Comparison of ENCODE assay signal across 25 cellular contexts in genomic region chr3:50047426-50047825, GRCh38.
"Had no signal": no experiment of that assay in that cellular context is flagged by ENCODE, and none has a peak within 500 bp of the region (broad histone marks: within the 10 kb centered on the region; RNA-seq: fewer than 3 reads in every experiment).

No MANE protein-coding gene starts in this region.

- H3K4me3 Mint-ChIP-seq: mesothelial cell of epicardium; naive B cell; natural killer cell treated with Interleukin-12 subunit alpha and Interleukin-12 subunit beta and Interleukin-15 and Interleukin-18, amount 100 ng/mL, for 72 hours; stimulated activated naive CD8-positive, alpha-beta T cell treated with anti-CD3 and anti-CD28 coated beads, Interleukin-15, amount 100 ng/mL, for 72 hours; type B pancreatic cell had no signal

- H3K27ac ChIP-seq: left ventricle myocardium inferior, pancreas, prostate gland, tibial nerve, uterus had no signal

- ATAC-seq: natural killer cell treated with Interleukin-12 subunit alpha and Interleukin-12 subunit beta and Interleukin-15 and Interleukin-18, amount 100 ng/mL, for 72 hours; pancreas; right cardiac atrium; sciatic nerve; stimulated activated naive CD8-positive, alpha-beta T cell treated with anti-CD3 and anti-CD28 coated beads, Interleukin-15, amount 100 ng/mL, for 72 hours had no signal

- H3K4me1 ChIP-seq: prostate gland, uterus had no signal

- H3K4me3 ChIP-seq: left ventricle myocardium inferior, pancreas, prostate gland, skin epidermis, tibial nerve, uterus had no signal

- H3K36me3 ChIP-seq: prostate gland, uterus had no signal

- H3K27me3 ChIP-seq: pancreas, tibial nerve, uterus had no signal

- H3K27ac Mint-ChIP-seq: mesothelial cell of epicardium; natural killer cell treated with Interleukin-12 subunit alpha and Interleukin-12 subunit beta and Interleukin-15 and Interleukin-18, amount 100 ng/mL, for 72 hours; stimulated activated naive CD8-positive, alpha-beta T cell treated with anti-CD3 and anti-CD28 coated beads, Interleukin-15, amount 100 ng/mL, for 72 hours; type B pancreatic cell had no signal

- H3K9me3 ChIP-seq: left ventricle myocardium inferior, pancreas, prostate gland, tibial nerve, uterus had no signal

- DNase-seq: hippocampal formation; kidney; left ventricle myocardium inferior; mammary epithelial cell; mesenchymal stem cell; naive B cell; pancreas; posterior cingulate gyrus; retina; right cardiac atrium; stimulated activated CD4-positive, alpha-beta T cell treated with anti-CD3 and anti-CD28 coated beads, Interleukin-12 subunit alpha, Interleukin-12 subunit beta, amount 100 ng/mL, for 4 hours; stimulated activated CD4-positive, alpha-beta T cell treated with anti-CD3 and anti-CD28 coated beads, Interleukin-15, amount 100 ng/mL, for 24 hours; stimulated activated CD4-positive, alpha-beta T cell treated with anti-CD3 and anti-CD28 coated beads, Interleukin-2, amount 100 ng/mL, for 24 hours; stimulated activated CD4-positive, alpha-beta T cell treated with anti-CD3 and anti-CD28 coated beads, Interleukin-4, amount 100 ng/mL, for 1 hour; stimulated activated naive CD4-positive, alpha-beta T cell treated with Interleukin-2 at 50 U/mL for 16 hours; stimulated activated naive CD8-positive, alpha-beta T cell treated with anti-CD3 and anti-CD28 coated beads, Interleukin-15, amount 100 ng/mL, for 72 hours; substantia nigra; uterus had no signal

- H3K9me3 Mint-ChIP-seq: mesothelial cell of epicardium; naive B cell; natural killer cell treated with Interleukin-12 subunit alpha and Interleukin-12 subunit beta and Interleukin-15 and Interleukin-18, amount 100 ng/mL, for 72 hours; stimulated activated naive CD8-positive, alpha-beta T cell treated with anti-CD3 and anti-CD28 coated beads, Interleukin-15, amount 100 ng/mL, for 72 hours; type B pancreatic cell had no signal

- H3K4me1 Mint-ChIP-seq: naive B cell had no signal

- H3K27me3 Mint-ChIP-seq: naive B cell; natural killer cell treated with Interleukin-12 subunit alpha and Interleukin-12 subunit beta and Interleukin-15 and Interleukin-18, amount 100 ng/mL, for 72 hours; stimulated activated naive CD8-positive, alpha-beta T cell treated with anti-CD3 and anti-CD28 coated beads, Interleukin-15, amount 100 ng/mL, for 72 hours; type B pancreatic cell had no signal
